ENCODE assay signal across 28 cellular contexts in the genomic region with DNA sequence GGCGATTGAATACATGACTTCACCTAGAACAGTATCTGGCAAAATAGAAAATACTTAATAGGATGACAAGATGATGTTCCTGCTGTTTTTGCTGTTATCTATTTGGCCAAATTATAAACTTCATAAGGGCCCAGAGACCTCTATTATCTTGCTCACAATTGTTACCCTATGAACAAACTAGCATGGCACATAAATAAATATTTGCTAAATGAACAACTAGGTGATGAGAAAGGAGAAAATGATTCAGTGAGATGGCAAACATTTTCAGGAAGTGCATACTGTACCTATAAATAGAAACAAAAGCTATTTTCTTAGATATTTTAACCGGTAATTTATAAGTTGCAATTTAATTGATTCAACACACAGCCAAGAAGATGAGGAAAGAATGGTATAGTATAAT.
"Had no signal": no experiment of that assay in that cellular context is flagged by ENCODE, and none has a peak within 500 bp of the region (broad histone marks: within the 10 kb centered on the region; RNA-seq: fewer than 3 reads in every experiment).

No MANE protein-coding gene starts in this region.

- H3K4me3 Mint-ChIP-seq: activated CD4-positive, alpha-beta T cell treated with anti-CD3 and anti-CD28 coated beads, Interleukin-2, amount 10 ng/mL, durations not matched to agents 24 days and 14 days; activated CD8-positive, alpha-beta T cell treated with anti-CD3 and anti-CD28 coated beads, Interleukin-2, amount 10 ng/mL, durations not matched to agents 7 days and 5 days; activated naive CD4-positive, alpha-beta T cell treated with anti-CD3 and anti-CD28 coated beads, Interleukin-2, amount 50 U/mL, for 24 hours; activated naive CD8-positive, alpha-beta T cell treated with anti-CD3 and anti-CD28 coated beads, Interleukin-2, amount 10 ng/mL, durations not matched to agents 7 days and 5 days; activated T-cell treated with anti-CD3 and anti-CD28 coated beads, Interleukin-2, amount 50 U/mL, for 24 hours had no signal

- H3K36me3 ChIP-seq: breast epithelium, Peyer's patch had no signal

- H3K27ac Mint-ChIP-seq: activated CD4-positive, alpha-beta T cell treated with anti-CD3 and anti-CD28 coated beads, Interleukin-2, amount 10 ng/mL, durations not matched to agents 24 days and 14 days; activated CD8-positive, alpha-beta T cell treated with anti-CD3 and anti-CD28 coated beads, Interleukin-2, amount 10 ng/mL, durations not matched to agents 7 days and 5 days; activated naive CD4-positive, alpha-beta T cell treated with anti-CD3 and anti-CD28 coated beads, Interleukin-2, amount 50 U/mL, for 24 hours; activated naive CD8-positive, alpha-beta T cell treated with anti-CD3 and anti-CD28 coated beads, Interleukin-2, amount 10 ng/mL, durations not matched to agents 7 days and 5 days; activated T-cell treated with anti-CD3 and anti-CD28 coated beads, Interleukin-2, amount 50 U/mL, for 24 hours; activated T-helper 2 cell treated with anti-CD3 and anti-CD28 coated beads, Interferon-gamma antibody, Interleukin-2, Interleukin-4, amounts not matched to agents 10 μg/mL and 5 μg/mL and 100 μg/mL, durations not matched to agents 14 hours and 24 hours and 36 hours had no signal

- H3K9ac ChIP-seq: KMS-11 had no signal

- H3K9me3 Mint-ChIP-seq: activated CD4-positive, alpha-beta T cell treated with anti-CD3 and anti-CD28 coated beads, Interleukin-2, amount 10 ng/mL, durations not matched to agents 24 days and 14 days; activated naive CD4-positive, alpha-beta T cell treated with anti-CD3 and anti-CD28 coated beads, Interleukin-2, amount 50 U/mL, for 24 hours; activated naive CD8-positive, alpha-beta T cell treated with anti-CD3 and anti-CD28 coated beads, Interleukin-2, amount 10 ng/mL, durations not matched to agents 7 days and 5 days; activated T-cell treated with anti-CD3 and anti-CD28 coated beads, Interleukin-2, amount 50 U/mL, for 24 hours; activated T-helper 2 cell treated with anti-CD3 and anti-CD28 coated beads, Interferon-gamma antibody, Interleukin-2, Interleukin-4, amounts not matched to agents 10 μg/mL and 5 μg/mL and 100 μg/mL, durations not matched to agents 14 hours and 24 hours and 36 hours had no signal

- H3K36me3 Mint-ChIP-seq: activated naive CD8-positive, alpha-beta T cell treated with anti-CD3 and anti-CD28 coated beads, Interleukin-2, amount 10 ng/mL, durations not matched to agents 7 days and 5 days had no signal

- H3K4me3 ChIP-seq: body of pancreas, breast epithelium, Peyer's patch had no signal

- H3K4me1 Mint-ChIP-seq: activated CD4-positive, alpha-beta T cell treated with anti-CD3 and anti-CD28 coated beads, Interleukin-2, amount 10 ng/mL, durations not matched to agents 24 days and 14 days; activated naive CD4-positive, alpha-beta T cell treated with anti-CD3 and anti-CD28 coated beads, Interleukin-2, amount 50 U/mL, for 24 hours; activated naive CD8-positive, alpha-beta T cell treated with anti-CD3 and anti-CD28 coated beads, Interleukin-2, amount 10 ng/mL, durations not matched to agents 7 days and 5 days had no signal

- H3K4me1 ChIP-seq: body of pancreas, breast epithelium, Peyer's patch had no signal

- DNase-seq: activated CD4-positive, alpha-beta T cell treated with anti-CD3 and anti-CD28 coated beads, Interleukin-2, amount 50 U/mL, for 48 hours; activated CD8-positive, alpha-beta T cell treated with anti-CD3 and anti-CD28 coated beads, Interleukin-2, amount 10 ng/mL, durations not matched to agents 7 days and 5 days; activated gamma-delta T cell; activated naive CD4-positive, alpha-beta T cell treated with Interleukin-2 at 50 U/mL for 16 hours; activated naive CD8-positive, alpha-beta T cell treated with anti-CD3 and anti-CD28 coated beads, Interleukin-2, amount 10 ng/mL, durations not matched to agents 7 days and 5 days; activated T-cell treated with anti-CD3 and anti-CD28 coated beads, Interleukin-2, amount 50 U/mL, for 24 hours; amygdala; body of pancreas; caudate nucleus; cerebellar nuclear complex; NCI-H1105; NCI-H1417 treated with DMSO at 0.1 percent for 48 hours; NCI-H187; NCI-H226; NCI-H524 treated with DMSO at 0.1 percent for 48 hours; Peyer's patch; RPMI8226; SIG-M5; T-helper 1 cell; T-helper 2 cell; T-helper 9 cell had no signal

- H3K27ac ChIP-seq: body of pancreas, breast epithelium, KMS-11, Peyer's patch had no signal

- H3K27me3 ChIP-seq: body of pancreas, breast epithelium, Peyer's patch had no signal

- FAIRE-seq: astrocyte had no signal

- H3K9me3 ChIP-seq: body of pancreas, breast epithelium, Peyer's patch had no signal

- ATAC-seq: activated CD8-positive, alpha-beta T cell treated with anti-CD3 and anti-CD28 coated beads, Interleukin-2, amount 10 ng/mL, durations not matched to agents 7 days and 5 days; body of pancreas; SK-N-SH treated with all-trans-retinoic acid at 6 μM for 48 hours had no signal
